Comparison of ENCODE assay signal across 10 cellular contexts in the genomic region with DNA sequence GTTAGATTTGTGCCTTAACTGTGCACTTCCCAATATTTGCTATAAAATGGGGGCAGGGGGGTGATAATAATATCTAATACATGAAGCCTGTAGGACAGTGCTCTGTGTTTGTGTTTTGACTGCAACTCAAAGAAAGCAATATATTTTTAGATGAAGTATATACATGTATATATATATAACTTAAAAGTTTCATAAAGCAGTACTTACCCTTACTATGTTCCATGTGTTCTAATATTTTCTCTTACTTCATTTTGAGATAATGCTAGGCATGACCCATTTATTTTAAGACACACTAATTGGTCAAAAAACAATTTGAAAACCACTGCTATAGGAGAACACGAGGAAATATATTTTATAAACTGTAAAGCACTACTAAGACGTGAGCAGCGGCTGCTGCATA. TPM values are rescaled to one million over a fixed set of nuclear protein-coding genes. Genes with fewer than 3 reads are reported as not detected.
DNase-seq lines count a peak whose midpoint lies in the region; ATAC-seq and TF ChIP-seq lines count a peak whose summit lies in the region.
"Had no signal": no experiment of that assay in that cellular context is flagged by ENCODE, and none has a peak within 500 bp of the region (broad histone marks: within the 10 kb centered on the region; RNA-seq: fewer than 3 reads in every experiment).

No MANE protein-coding gene starts in this region.

- H3K9me3 Mint-ChIP-seq in brain, result peaks cover 0 to 2% (median 0%) of the 10 kb centered on the region in 5 experiments

- no peak for ATAC-seq in GM21529 (IDR thresholded peaks at IDR 0.05; ENCODE audit: unreplicated experiment)

- peaks cover 80% of the 10 kb centered on the region for H3K4me1 Mint-ChIP-seq in brain

- POLR2A ChIA-PET in HEK293 (lab: Yijun Ruan, JAX), result no interaction called here

- H3K27ac ChIP-seq in 22Rv1, result peak overlapping the region; percentile 7; the same call in 1 of the 2 replicates
- H3K27ac ChIP-seq in HEK293 (ENCODE audit: extremely low read depth, low read depth, low read length), result no peak overlapping the region
- H3K27ac ChIP-seq in mucosa of rectum (ENCODE audit: low read depth in 2 of 2, low read length in 2 of 2), result no peak overlapping the region
- H3K27ac ChIP-seq in WERI-Rb-1, result no peak overlapping the region

- no peak for TF ChIP-seq CTCF in 22Rv1 (IDR thresholded peaks at IDR 0.05)
- TF ChIP-seq CTCF in HEK293 (tag by site-specific recombination; IDR thresholded peaks at IDR 0.05), result no peak
- TF ChIP-seq CTCF in brain (conservative IDR thresholded peaks at IDR 0.05), result no peak
- no peak for TF ChIP-seq CTCF in WERI-Rb-1 (IDR thresholded peaks at IDR 0.05; ENCODE audit: low read depth, low read length)

- H3K9me3 ChIP-seq in HEK293 (ENCODE audit: control insufficient read depth, insufficient read depth, low read depth, low read length) (no peaks in the 10 kb centered on the region), mucosa of rectum (ENCODE audit: control insufficient read depth in 2 of 2, low read length in 2 of 2) (no peaks in the 10 kb centered on the region), WERI-Rb-1 (ENCODE audit: severe bottlenecking) (no peaks in the 10 kb centered on the region)

- H3K36me3 ChIP-seq in HEK293 (ENCODE audit: control insufficient read depth in 2 of 2, insufficient read depth in 1 of 2, low read length in 2 of 2), result peaks cover 20 to 41% of the 10 kb centered on the region in 2 experiments
- H3K36me3 ChIP-seq in mucosa of rectum (ENCODE audit: control insufficient read depth in 2 of 2, insufficient read depth in 2 of 2, low read length in 2 of 2), result peaks cover 8 to 16% of the 10 kb centered on the region in 2 donors
- H3K36me3 ChIP-seq in WERI-Rb-1, result peaks cover 3% of the 10 kb centered on the region; the same call in 1 of the 2 replicates

- H3K9ac ChIP-seq in mucosa of rectum (ENCODE audit: low read depth in 1 of 2, low read length in 2 of 2), result no peak overlapping the region

- no peak for DNase-seq in NCI-H1694 treated with DMSO at 0.1 percent for 48 hours (lab: John Stamatoyannopoulos, UW)
- no peak for DNase-seq in WERI-Rb-1
- no peak for DNase-seq in NCI-H1105 (lab: John Stamatoyannopoulos, UW)
- DNase-seq: EL; stimulated activated CD4-positive, alpha-beta T cell treated with anti-CD3 and anti-CD28 coated beads, Interleukin-12 subunit alpha, Interleukin-12 subunit beta, amount 100 ng/mL, for 4 hours had no signal

- peak overlapping the region; percentile 92 for H3K4me3 ChIP-seq in HEK293 (ENCODE audit: low read depth, low read length)
- H3K4me3 ChIP-seq in mucosa of rectum (ENCODE audit: low read length in 2 of 2), result peak overlapping the region; percentile 83 to 95
- no peak overlapping the region for H3K4me3 ChIP-seq in WERI-Rb-1 (ENCODE audit: low read depth, low read length)

- peaks cover 48% of the 10 kb centered on the region for H3K36me3 Mint-ChIP-seq in brain

- H3K4me3 Mint-ChIP-seq in brain, result peak overlapping the region; percentile 95 to 100 (median 97)

- peaks cover 8% of the 10 kb centered on the region for H3K27me3 Mint-ChIP-seq in brain

- CTCF ChIA-PET in HEK293 (lab: Yijun Ruan, JAX), result no interaction called here

- peak overlapping the region in 4 of 5 experiments; percentile 21 to 99 (median 72) for H3K27ac Mint-ChIP-seq in brain

- no peaks in the 10 kb centered on the region for H3K4me1 ChIP-seq in HEK293 (ENCODE audit: control insufficient read depth, insufficient read depth, low read length)
- H3K4me1 ChIP-seq in mucosa of rectum (ENCODE audit: control insufficient read depth in 2 of 2, insufficient read depth in 2 of 2, low read length in 2 of 2), result peaks cover 23 to 34% of the 10 kb centered on the region in 2 donors

- H3K27me3 ChIP-seq in mucosa of rectum (ENCODE audit: control insufficient read depth in 2 of 2, insufficient read depth in 2 of 2, low read length in 2 of 2), result no peaks in the 10 kb centered on the region
- no peaks in the 10 kb centered on the region for H3K27me3 ChIP-seq in WERI-Rb-1 (ENCODE audit: insufficient read depth, low read depth, severe bottlenecking)

TF ChIP-seq in HEK293, 187 proteins besides CTCF, POLR2A, EP300 and RAD21:
- TF ChIP-seq ZNF664 (tag by site-specific recombination; IDR thresholded peaks at IDR 0.05) (peak; percentile 94), ZNF785 (tag by site-specific recombination; IDR thresholded peaks at IDR 0.05) (no peak)

RNA-seq across cellular contexts. Expression of gene TRIM52, which starts 2.4 kb away (rescaled TPM):
- 3.1 TPM for polyA plus RNA-seq in brain (ENCODE audit: insufficient read depth, low read depth, low replicate concordance)

RNA-seq across cellular contexts. Expression of gene RACK1, which starts 14.9 kb away (rescaled TPM):
- 2,812 TPM for polyA plus RNA-seq in brain (ENCODE audit: insufficient read depth, low read depth, low replicate concordance)

RNA-seq across cellular contexts. Expression of gene TRIM41, which starts 35.5 kb away (rescaled TPM):
- 33.0 TPM for polyA plus RNA-seq in brain (ENCODE audit: insufficient read depth, low read depth, low replicate concordance)

RNA-seq across cellular contexts. Expression of gene TRIM7, which starts 53.6 kb away (rescaled TPM):
- 0.22 TPM for polyA plus RNA-seq in brain (ENCODE audit: insufficient read depth, low read depth, low replicate concordance)
